ENCODE assay signal across 24 cellular contexts in the genomic region with DNA sequence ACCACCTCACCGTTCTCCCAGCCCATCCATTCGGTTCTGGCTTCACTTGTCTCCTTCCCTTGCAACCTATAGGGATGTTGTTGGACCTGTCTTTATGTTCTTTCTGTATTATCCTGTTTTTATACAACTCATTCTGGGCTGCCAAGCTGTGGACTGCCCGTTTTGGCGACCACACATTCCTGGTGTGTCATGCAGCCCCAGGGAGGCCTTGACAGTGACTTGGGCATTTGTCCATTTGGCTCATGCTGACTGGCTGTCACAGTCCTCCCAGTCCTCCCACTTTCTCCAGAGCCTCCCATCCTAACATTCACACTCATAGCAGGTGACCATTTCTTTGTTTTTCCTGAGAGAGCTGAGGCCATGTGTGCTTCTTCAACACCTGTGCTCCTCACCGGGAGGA.
A peak's percentile ranks its signal among the peaks of the same experiment; 100 is the strongest.
DNase-seq lines count a peak whose midpoint lies in the region; ATAC-seq lines count a peak whose summit lies in the region.
"Had no signal": no experiment of that assay in that cellular context is flagged by ENCODE, and none has a peak within 500 bp of the region (broad histone marks: within the 10 kb centered on the region; RNA-seq: fewer than 3 reads in every experiment).

No MANE protein-coding gene starts in this region.

- DNase-seq in ELR (ENCODE audit: low read depth) (peak; percentile 37), NCI-H69 (lab: John Stamatoyannopoulos, UW) (peak; percentile 45), cerebellum (ENCODE audit: low spot score) (peak; percentile 38), H4 (ENCODE audit: low spot score) (no peak)
- DNase-seq: ACHN, AML-193, DND-41, H9, Karpas-422, MM.1S, NCI-H1092, NCI-H146, NCI-H2029 treated with DMSO at 0.1 percent for 48 hours, NCI-H2171, NCI-H446 treated with DMSO at 0.1 percent for 48 hours, NCI-H748 treated with DMSO at 0.1 percent for 48 hours, OCI-M1, RPMI8226, SHP77 treated with DMSO at 0.1 percent for 48 hours, SK-N-SH, T-cell had no signal

- ATAC-seq in HG03025 (IDR thresholded peaks at IDR 0.05; ENCODE audit: low FRiP score, unreplicated experiment) (no peak), GM21515 (IDR thresholded peaks at IDR 0.05; ENCODE audit: unreplicated experiment) (no peak), GM18907 (IDR thresholded peaks at IDR 0.05; ENCODE audit: unreplicated experiment) (no peak)
- ATAC-seq: T-cell had no signal
